ENCODE assay signal across 14 cellular contexts in the genomic region with DNA sequence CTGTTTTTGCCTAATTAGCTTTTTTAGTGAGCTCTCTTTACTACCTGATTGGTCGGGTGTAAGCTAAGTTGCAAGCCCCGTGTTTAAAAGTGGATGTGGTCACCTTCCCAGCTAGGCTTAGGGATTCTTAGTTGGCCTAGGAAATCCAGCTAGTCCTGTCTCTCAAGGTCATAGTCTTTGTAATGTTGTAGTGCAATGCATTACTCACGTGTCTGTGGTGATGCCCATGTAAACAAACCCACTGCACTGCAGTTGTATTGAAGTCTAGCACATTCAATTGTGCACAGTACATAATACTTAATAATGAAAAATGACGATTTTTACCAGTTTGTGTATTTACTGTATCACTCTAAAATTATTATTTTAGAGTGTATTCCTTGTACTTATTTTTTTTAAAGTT.
"Had no signal": no experiment of that assay in that cellular context is flagged by ENCODE, and none has a peak within 500 bp of the region (broad histone marks: within the 10 kb centered on the region; RNA-seq: fewer than 3 reads in every experiment).

No MANE protein-coding gene starts in this region.

- H3K4me3 ChIP-seq: dorsolateral prefrontal cortex, esophagus squamous epithelium, upper lobe of right lung had no signal

- H3K36me3 ChIP-seq: brain microvascular endothelial cell, esophagus squamous epithelium, upper lobe of right lung, WERI-Rb-1 had no signal

- DNase-seq: activated CD4-positive, alpha-beta T cell treated with anti-CD3 and anti-CD28 coated beads for 36 hours; activated naive CD4-positive, alpha-beta T cell treated with anti-CD3 and anti-CD28 coated beads, Interleukin-2, amount 10 ng/mL, durations not matched to agents 7 days and 5 days; amniotic stem cell; brain microvascular endothelial cell; dorsolateral prefrontal cortex; esophagus squamous epithelium; foreskin melanocyte; head of caudate nucleus; stimulated activated CD4-positive, alpha-beta T cell treated with anti-CD3 and anti-CD28 coated beads, Interleukin-15, amount 100 ng/mL, for 24 hours; stimulated activated CD4-positive, alpha-beta T cell treated with anti-CD3 and anti-CD28 coated beads, Interleukin-4, amount 100 ng/mL, for 24 hours; T-cell; T1000; upper lobe of right lung; WERI-Rb-1 had no signal

- H3K4me1 ChIP-seq: esophagus squamous epithelium, upper lobe of right lung had no signal

- H3K27ac ChIP-seq: brain microvascular endothelial cell, dorsolateral prefrontal cortex, esophagus squamous epithelium, upper lobe of right lung, WERI-Rb-1 had no signal

- H3K27me3 ChIP-seq: brain microvascular endothelial cell, dorsolateral prefrontal cortex, esophagus squamous epithelium, upper lobe of right lung had no signal

- ATAC-seq: activated CD4-positive, alpha-beta T cell treated with anti-CD3 and anti-CD28 coated beads for 36 hours; T-cell; upper lobe of right lung had no signal

- H3K9me3 ChIP-seq: esophagus squamous epithelium, upper lobe of right lung had no signal
